Comparison of ENCODE assay signal across 14 cellular contexts in genomic region chr19:47155141-47155540, GRCh38. TPM values are rescaled to one million over a fixed set of nuclear protein-coding genes. Genes with fewer than 3 reads are reported as not detected.
A peak's percentile ranks its signal among the peaks of the same experiment; 100 is the strongest.
DNase-seq lines count a peak whose midpoint lies in the region; ATAC-seq and TF ChIP-seq lines count a peak whose summit lies in the region.
"Had no signal": no experiment of that assay in that cellular context is flagged by ENCODE, and none has a peak within 500 bp of the region (broad histone marks: within the 10 kb centered on the region; RNA-seq: fewer than 3 reads in every experiment).

No MANE protein-coding gene starts in this region.

- CTCF ChIA-PET in HCT116 (lab: Charles Lee) = no interaction called here

- H2AFZ ChIP-seq in HCT116 (ENCODE audit: low read depth, low read length, poor library complexity, severe bottlenecking) = no peak overlapping the region
- H2AFZ ChIP-seq: parathyroid adenoma had no signal

- TF ChIP-seq POLR2A in HCT116 (IDR thresholded peaks at IDR 0.05; ENCODE audit: borderline replicate concordance, extremely low read depth, insufficient read depth, insufficient read length) = no peak
- no peak for TF ChIP-seq POLR2A in esophagus muscularis mucosa (IDR thresholded peaks at IDR 0.05; ENCODE audit: low read depth)

- TF ChIP-seq EP300 in esophagus muscularis mucosa (IDR thresholded peaks at IDR 0.05) = no peak

- intact Hi-C loops in HCT116 (cut with micrococcal nuclease) (no loop called here), esophagus muscularis mucosa (cut with DNase I) (no loop called here)

- H3K36me3 ChIP-seq in HCT116 (ENCODE audit: control insufficient read depth in 1 of 2, insufficient read depth in 2 of 2, low read length in 2 of 2) (peaks cover 47 to 76% of the 10 kb centered on the region in 2 experiments), esophagus muscularis mucosa (peaks cover 0 to 58% (median 36%) of the 10 kb centered on the region in 4 donors), muscle layer of colon (ENCODE audit: insufficient read depth, low read length) (peaks cover 42% of the 10 kb centered on the region)

- peaks cover 8% of the 10 kb centered on the region; the same call in 1 of the 2 replicates for H4K20me1 ChIP-seq in HCT116 (ENCODE audit: insufficient read depth)

- no peaks in the 10 kb centered on the region for H3K9me2 ChIP-seq in HCT116 (ENCODE audit: insufficient read depth)

- peaks cover 26 to 38% of the 10 kb centered on the region in 2 experiments; a peak in 3 of 4 replicates for H3K4me1 ChIP-seq in HCT116 (ENCODE audit: control insufficient read depth in 1 of 2, insufficient read depth in 2 of 2, low read length in 2 of 2)
- H3K4me1 ChIP-seq in esophagus muscularis mucosa = peaks cover 49 to 100% (median 97%) of the 10 kb centered on the region in 4 donors
- peaks cover 47% of the 10 kb centered on the region for H3K4me1 ChIP-seq in muscle layer of colon (ENCODE audit: insufficient read depth, low read length)

- H3K27ac ChIP-seq in HCT116 (ENCODE audit: low read depth, low read length) = peak overlapping the region; percentile 19; the same call in 1 of the 2 replicates
- peak overlapping the region; percentile 81 to 90 (median 85) for H3K27ac ChIP-seq in esophagus muscularis mucosa (replicated peaks in 1 of 4)
- H3K27ac ChIP-seq in muscle layer of colon (ENCODE audit: low read depth, low read length) = peak overlapping the region; percentile 8
- H3K27ac ChIP-seq: parathyroid adenoma had no signal

- peaks cover 95% of the 10 kb centered on the region for H3K79me2 ChIP-seq in HCT116 (ENCODE audit: insufficient read depth, low read length)

- DNase-seq in AG20443 (ENCODE audit: low spot score) (peak; percentile 51), HCT116 (ENCODE audit: low read depth, low spot score) (no peak), esophagus muscularis mucosa (ENCODE audit: extremely low spot score) (no peak), NCI-H526 treated with DMSO at 0.1 percent for 48 hours (lab: John Stamatoyannopoulos, UW) (no peak), KG1 (lab: John Stamatoyannopoulos, UW) (no peak), middle frontal gyrus (ENCODE audit: extremely low spot score, low spot score) (no peak), NCI-H748 treated with DMSO at 0.1 percent for 48 hours (lab: John Stamatoyannopoulos, UW) (no peak)
- DNase-seq: activated CD4-positive, alpha-beta T cell treated with anti-CD3 and anti-CD28 coated beads, Interleukin-2, amount 50 U/mL, for 1 hour; CD8-positive, alpha-beta T cell; cortex of kidney; NCI-H2029; SW 1271 had no signal

- TF ChIP-seq RAD21 in HCT116 (IDR thresholded peaks at IDR 0.05; ENCODE audit: low read depth) = no peak

- no peak overlapping the region for H3K4me2 ChIP-seq in HCT116 (ENCODE audit: low read length)

- H3K9me3 ChIP-seq in HCT116 (ENCODE audit: control insufficient read depth in 1 of 2, insufficient read depth in 1 of 2, low read depth in 1 of 2, low read length in 2 of 2) (no peaks in the 10 kb centered on the region), esophagus muscularis mucosa (no peaks in the 10 kb centered on the region), muscle layer of colon (ENCODE audit: low read length) (no peaks in the 10 kb centered on the region)

- BruUV-seq in HCT116 (replicated peaks; lab: Mats Ljungman, UMichigan) = no TSS peak

- POLR2A ChIA-PET in HCT116 (lab: Charles Lee) = no interaction called here

- ATAC-seq in HCT116 = no peak
- ATAC-seq: CD8-positive, alpha-beta T cell had no signal

- H3K27me3 ChIP-seq in HCT116 (ENCODE audit: insufficient read depth, low read length) = no peaks in the 10 kb centered on the region
- no peaks in the 10 kb centered on the region for H3K27me3 ChIP-seq in esophagus muscularis mucosa
- no peaks in the 10 kb centered on the region for H3K27me3 ChIP-seq in muscle layer of colon (ENCODE audit: control insufficient read depth in 1 of 2, insufficient read depth in 2 of 2, low read length in 2 of 2)

- 55% methylated on average over 7 of the region's 7 CpGs for WGBS in esophagus muscularis mucosa

- H3K9ac ChIP-seq in HCT116 (ENCODE audit: low read length) (no peak overlapping the region), muscle layer of colon (ENCODE audit: low read length) (no peak overlapping the region)
- H3K9ac ChIP-seq: parathyroid adenoma had no signal

- H3K4me3 ChIP-seq in HCT116 (replicated peaks in 1 of 2; ENCODE audit: low read depth in 1 of 2, low read length in 2 of 2) = no peak overlapping the region
- no peak overlapping the region for H3K4me3 ChIP-seq in esophagus muscularis mucosa
- H3K4me3 ChIP-seq in muscle layer of colon (ENCODE audit: low read depth in 1 of 2, low read length in 2 of 2) = no peak overlapping the region

- RAD21 ChIA-PET in HCT116 (lab: Charles Lee; ENCODE audit: low non-redundant PET in 1 of 2, low total read pairs in 2 of 2, uncharacterized antibody in 2 of 2, unreplicated experiment in 2 of 2) = no interaction called here

- no peak for TF ChIP-seq CTCF in HCT116 (IDR thresholded peaks at IDR 0.05 in 2 of 3, conservative IDR thresholded peaks at IDR 0.05 in 1 of 3; ENCODE audit: borderline replicate concordance in 1 of 3, insufficient read depth in 1 of 3, low read depth in 2 of 3, low read length in 2 of 3)
- no peak for TF ChIP-seq CTCF in esophagus muscularis mucosa (IDR thresholded peaks at IDR 0.05)

TF ChIP-seq in HCT116, 20 proteins besides CTCF, POLR2A, EP300 and RAD21 (continues in another document):
- TF ChIP-seq MAX (IDR thresholded peaks at IDR 0.05) (no peak), ZNF274 (IDR thresholded peaks at IDR 0.05; ENCODE audit: low read depth, low read length) (no peak), REST (IDR thresholded peaks at IDR 0.05; ENCODE audit: low read depth) (no peak), POLR2AphosphoS5 (IDR thresholded peaks at IDR 0.05; ENCODE audit: low read depth, low read length) (no peak), ELF1 (IDR thresholded peaks at IDR 0.05; ENCODE audit: borderline replicate concordance, low read depth) (no peak), EZH2 (IDR thresholded peaks at IDR 0.05) (no peak), EGR1 (IDR thresholded peaks at IDR 0.05; ENCODE audit: low read depth) (no peak), SRF (IDR thresholded peaks at IDR 0.05; ENCODE audit: low read depth) (no peak), ATF3 (IDR thresholded peaks at IDR 0.05) (no peak), EZH2phosphoT487 (IDR thresholded peaks at IDR 0.05; ENCODE audit: borderline replicate concordance) (no peak), SIN3A (IDR thresholded peaks at IDR 0.05; ENCODE audit: low read depth) (no peak), ZBTB33 (IDR thresholded peaks at IDR 0.05; ENCODE audit: extremely low read depth, insufficient replicate concordance, low read length) (no peak), YY1 (IDR thresholded peaks at IDR 0.05; ENCODE audit: extremely low read depth, insufficient replicate concordance, low read depth, low read length) (no peak), TCF7L2 (IDR thresholded peaks at IDR 0.05; ENCODE audit: borderline replicate concordance, extremely low read depth, insufficient read depth, insufficient read length) (no peak)

RNA-seq across cellular contexts. Expression of gene SAE1, which starts 24.5 kb away (rescaled TPM):
- total RNA-seq in HCT116 (2021; ENCODE audit: unreplicated experiment) (213 TPM), esophagus muscularis mucosa (100 to 1,000 TPM; 130 to 143 (median 136) TPM)
- 154 and 195 TPM in 2 replicates for polyA plus RNA-seq in HCT116 (2012)

RNA-seq across cellular contexts. Expression of gene ZC3H4, which starts 41.6 kb away (rescaled TPM):
- total RNA-seq in HCT116 (2021; ENCODE audit: unreplicated experiment) (45.1 TPM), esophagus muscularis mucosa (10 to 100 TPM; 26.2 to 34.7 (median 30.2) TPM)
- 14.0 and 16.4 TPM in 2 replicates for polyA plus RNA-seq in HCT116 (2012)

Comparison
In these comparisons a context has a peak if more than half of its experiments do, and no peak if none do; other contexts are left out.
1. H3K27ac ChIP-seq: peak in every context shown above with its lines; median percentile 85 in esophagus muscularis mucosa; 19 in HCT116; 8 in muscle layer of colon.